In the genomic region with DNA sequence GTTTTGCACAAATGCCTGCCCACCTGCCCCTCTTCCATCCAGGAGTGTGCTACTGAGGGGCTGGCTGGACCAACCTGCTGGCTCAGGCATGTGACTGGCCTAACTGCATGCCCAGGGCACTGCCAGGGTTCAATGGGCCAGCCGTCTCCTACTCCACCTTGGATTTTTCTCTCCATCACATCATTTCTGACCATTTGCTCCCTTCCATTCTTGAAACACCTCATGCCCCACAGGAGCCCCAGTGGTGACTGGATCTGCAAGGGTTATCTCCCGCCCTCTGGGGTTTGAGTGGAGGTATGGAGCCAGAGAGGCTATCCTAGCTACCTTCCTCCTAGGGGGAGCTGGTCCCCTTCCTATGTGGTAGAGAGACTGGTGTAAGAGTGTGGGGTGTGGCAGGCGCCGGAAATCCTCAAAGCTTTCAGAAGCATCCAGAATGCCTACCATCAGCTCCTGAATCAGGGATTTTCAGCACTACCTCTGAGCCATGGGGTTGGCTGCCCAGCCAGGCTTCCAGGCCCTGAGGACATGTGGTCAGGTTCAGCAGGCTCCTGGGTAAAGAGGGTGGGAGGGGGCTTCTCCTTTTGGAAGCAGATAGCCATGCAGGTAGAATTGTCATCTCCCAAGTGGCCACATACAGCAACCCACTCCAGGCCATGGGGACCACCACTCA, we compare ENCODE assay signal across 1 cellular context.
TF ChIP-seq lines count a peak whose summit lies in the region.

No MANE protein-coding gene starts in this region.

TF ChIP-seq in GM23338, 12 proteins besides CTCF, POLR2A, EP300 and RAD21 (continued from another document):
- TF ChIP-seq ZNF462 (CRISPR knock-in tag; IDR thresholded peaks at IDR 0.05): no peak
